1 cellular context compared by ENCODE assay signal in the genomic region with DNA sequence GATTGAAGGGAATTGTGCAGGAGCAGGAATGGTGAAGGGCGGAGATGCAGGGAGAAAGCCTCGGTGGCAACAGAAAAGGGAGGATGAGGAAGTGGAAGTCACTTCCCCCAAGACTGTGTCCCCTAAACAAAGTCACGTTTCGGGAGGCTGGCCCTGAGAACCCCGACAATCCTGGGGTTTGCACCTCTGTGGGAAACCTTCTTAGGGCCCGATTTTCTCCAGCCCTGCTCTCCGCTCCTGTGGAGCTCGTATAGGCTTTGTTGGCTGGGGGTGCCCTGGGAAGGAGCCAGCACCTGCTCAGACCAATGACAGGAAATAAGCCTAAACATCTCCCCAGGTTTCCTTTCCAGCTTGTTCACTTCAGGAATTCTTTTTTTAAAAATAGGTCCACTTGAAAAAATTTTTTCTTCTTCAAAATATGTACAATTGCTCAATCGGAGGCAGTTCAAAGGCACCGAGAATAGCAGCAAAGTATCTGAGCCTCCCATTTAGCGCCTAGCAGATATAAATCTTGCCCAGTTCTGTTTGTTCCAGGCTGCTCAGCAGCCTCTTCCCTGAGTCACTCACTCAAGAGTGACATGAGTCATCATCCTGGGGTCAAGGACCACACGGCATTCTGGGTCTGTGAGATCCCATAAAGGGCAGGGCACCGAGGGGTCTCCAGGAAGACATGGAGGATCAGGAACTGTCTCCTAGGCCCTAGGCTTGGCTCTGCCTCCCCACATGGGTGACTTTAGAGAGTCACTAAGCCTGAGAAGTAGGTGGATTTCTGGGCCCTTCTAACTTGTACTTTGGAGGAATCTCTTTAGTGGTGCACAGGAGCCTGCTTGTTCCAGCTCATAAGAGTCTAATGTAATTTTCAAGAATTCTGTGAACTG.
TF ChIP-seq lines count a peak whose summit lies in the region.

No MANE protein-coding gene starts in this region.

TF ChIP-seq in GM23338, 12 proteins besides CTCF, POLR2A, EP300 and RAD21 (continued from another document):
- TF ChIP-seq, protein P1, sequence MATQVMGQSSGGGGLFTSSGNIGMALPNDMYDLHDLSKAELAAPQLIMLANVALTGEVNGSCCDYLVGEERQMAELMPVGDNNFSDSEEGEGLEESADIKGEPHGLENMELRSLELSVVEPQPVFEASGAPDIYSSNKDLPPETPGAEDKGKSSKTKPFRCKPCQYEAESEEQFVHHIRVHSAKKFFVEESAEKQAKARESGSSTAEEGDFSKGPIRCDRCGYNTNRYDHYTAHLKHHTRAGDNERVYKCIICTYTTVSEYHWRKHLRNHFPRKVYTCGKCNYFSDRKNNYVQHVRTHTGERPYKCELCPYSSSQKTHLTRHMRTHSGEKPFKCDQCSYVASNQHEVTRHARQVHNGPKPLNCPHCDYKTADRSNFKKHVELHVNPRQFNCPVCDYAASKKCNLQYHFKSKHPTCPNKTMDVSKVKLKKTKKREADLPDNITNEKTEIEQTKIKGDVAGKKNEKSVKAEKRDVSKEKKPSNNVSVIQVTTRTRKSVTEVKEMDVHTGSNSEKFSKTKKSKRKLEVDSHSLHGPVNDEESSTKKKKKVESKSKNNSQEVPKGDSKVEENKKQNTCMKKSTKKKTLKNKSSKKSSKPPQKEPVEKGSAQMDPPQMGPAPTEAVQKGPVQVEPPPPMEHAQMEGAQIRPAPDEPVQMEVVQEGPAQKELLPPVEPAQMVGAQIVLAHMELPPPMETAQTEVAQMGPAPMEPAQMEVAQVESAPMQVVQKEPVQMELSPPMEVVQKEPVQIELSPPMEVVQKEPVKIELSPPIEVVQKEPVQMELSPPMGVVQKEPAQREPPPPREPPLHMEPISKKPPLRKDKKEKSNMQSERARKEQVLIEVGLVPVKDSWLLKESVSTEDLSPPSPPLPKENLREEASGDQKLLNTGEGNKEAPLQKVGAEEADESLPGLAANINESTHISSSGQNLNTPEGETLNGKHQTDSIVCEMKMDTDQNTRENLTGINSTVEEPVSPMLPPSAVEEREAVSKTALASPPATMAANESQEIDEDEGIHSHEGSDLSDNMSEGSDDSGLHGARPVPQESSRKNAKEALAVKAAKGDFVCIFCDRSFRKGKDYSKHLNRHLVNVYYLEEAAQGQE (IDR thresholded peaks at IDR 0.05; ENCODE audit: unreplicated experiment) = no peak
- no peak for TF ChIP-seq EZH2phosphoT487 (IDR thresholded peaks at IDR 0.05; ENCODE audit: unreplicated experiment)
- no peak for TF ChIP-seq ZNF114 (CRISPR knock-in tag; IDR thresholded peaks at IDR 0.05)
- TF ChIP-seq EZH2 (IDR thresholded peaks at IDR 0.05; ENCODE audit: low read depth, unreplicated experiment) = no peak
- TF ChIP-seq, protein P2, sequence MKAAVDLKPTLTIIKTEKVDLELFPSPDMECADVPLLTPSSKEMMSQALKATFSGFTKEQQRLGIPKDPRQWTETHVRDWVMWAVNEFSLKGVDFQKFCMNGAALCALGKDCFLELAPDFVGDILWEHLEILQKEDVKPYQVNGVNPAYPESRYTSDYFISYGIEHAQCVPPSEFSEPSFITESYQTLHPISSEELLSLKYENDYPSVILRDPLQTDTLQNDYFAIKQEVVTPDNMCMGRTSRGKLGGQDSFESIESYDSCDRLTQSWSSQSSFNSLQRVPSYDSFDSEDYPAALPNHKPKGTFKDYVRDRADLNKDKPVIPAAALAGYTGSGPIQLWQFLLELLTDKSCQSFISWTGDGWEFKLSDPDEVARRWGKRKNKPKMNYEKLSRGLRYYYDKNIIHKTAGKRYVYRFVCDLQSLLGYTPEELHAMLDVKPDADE (IDR thresholded peaks at IDR 0.05) = no peak
- TF ChIP-seq STAT1 (IDR thresholded peaks at IDR 0.05; ENCODE audit: unreplicated experiment) = no peak
